8 cellular contexts compared by ENCODE assay signal in genomic region chr16:58020628-58021521, GRCh38. TPM values are rescaled to one million over a fixed set of nuclear protein-coding genes. Genes with fewer than 3 reads are reported as not detected.
DNase-seq lines count a peak whose midpoint lies in the region; ATAC-seq and TF ChIP-seq lines count a peak whose summit lies in the region.

No MANE protein-coding gene starts in this region.

- ATAC-seq in HG03108 (IDR thresholded peaks at IDR 0.05; ENCODE audit: unreplicated experiment) (no peak), GM18907 (IDR thresholded peaks at IDR 0.05; ENCODE audit: unreplicated experiment) (no peak)

- CTCF ChIA-PET in Caco-2 (lab: Charles Lee): interaction anchor here (1.4 kb wide), 1 partner anchor 101 kb away, joined by 4 read pairs; no protein-coding TSS in a partner anchor

- no peaks in the 10 kb centered on the region for H3K9me3 ChIP-seq in Caco-2

- peak; percentile 90 to 97 for TF ChIP-seq CTCF in Caco-2 (IDR thresholded peaks at IDR 0.05; ENCODE audit: insufficient read depth in 1 of 2, low read depth in 1 of 2, low read length in 1 of 2, severe bottlenecking in 1 of 2, unreplicated experiment in 1 of 2)
- TF ChIP-seq CTCF in HFFc6 (IDR thresholded peaks at IDR 0.05): peak; percentile 85
- peak; percentile 87 for TF ChIP-seq CTCF in astrocyte of the spinal cord (IDR thresholded peaks at IDR 0.05; ENCODE audit: low read depth, low read length)

- no peaks in the 10 kb centered on the region for H3K36me3 ChIP-seq in Caco-2 (ENCODE audit: control insufficient read depth, insufficient read depth, low read length)

- peaks cover 21% of the 10 kb centered on the region for H3K4me1 ChIP-seq in Caco-2

- no peak overlapping the region for H3K4me3 Mint-ChIP-seq in Caco-2 (ENCODE audit: unreplicated experiment)
- H3K4me3 Mint-ChIP-seq in HFFc6: no peak overlapping the region

- H3K27ac Mint-ChIP-seq in Caco-2 (ENCODE audit: unreplicated experiment) (no peak overlapping the region), HFFc6 (no peak overlapping the region)

- peaks cover 7% of the 10 kb centered on the region for H3K4me1 Mint-ChIP-seq in Caco-2 (ENCODE audit: low read depth, unreplicated experiment)
- H3K4me1 Mint-ChIP-seq in HFFc6 (ENCODE audit: low read depth): peaks cover 24% of the 10 kb centered on the region

- H3K36me3 Mint-ChIP-seq in Caco-2 (ENCODE audit: insufficient read depth, unreplicated experiment) (peaks cover 12% of the 10 kb centered on the region), HFFc6 (ENCODE audit: low read depth) (no peaks in the 10 kb centered on the region)

- in situ Hi-C loops in astrocyte of the spinal cord (cut with HindIII; ENCODE audit: low sequenced_read_pairs): no loop called here

- intact Hi-C loops in Caco-2 (cut with micrococcal nuclease; ENCODE audit: unreplicated experiment): loop anchor here (1.0 to 10.0 kb wide), 4 partner anchors 20 to 734 kb away; partner anchors contain the start of gene USB1

- H3K27me3 Mint-ChIP-seq in Caco-2 (ENCODE audit: insufficient read depth, unreplicated experiment) (no peaks in the 10 kb centered on the region), HFFc6 (ENCODE audit: insufficient read depth) (peaks cover 5% of the 10 kb centered on the region)

- DNase-seq in Caco-2 (peak; percentile 74 to 80), HFFc6 (peak; percentile 39), T-helper 1 cell (peak in 3 of 5 donors; percentile 37 to 58 (median 46)), astrocyte of the spinal cord (ENCODE audit: low read depth, low spot score) (peak; percentile 42), iPS-NIHi7 (ENCODE audit: extremely low spot score) (peak; percentile 59)
- DNase-seq in stimulated activated CD4-positive, alpha-beta T cell treated with anti-CD3 and anti-CD28 coated beads, Interleukin-1b, Interleukin-23, amount 100 ng/mL, for 48 hours: peak; percentile 41

- POLR2A ChIA-PET in Caco-2 (lab: Charles Lee): no interaction called here

- no peak overlapping the region for H3K4me3 ChIP-seq in Caco-2 (ENCODE audit: low read depth, low read length)
- H3K4me3 ChIP-seq in astrocyte of the spinal cord (ENCODE audit: low read depth, low read length): no peak overlapping the region

- H3K9me3 Mint-ChIP-seq in Caco-2 (ENCODE audit: unreplicated experiment) (no peaks in the 10 kb centered on the region), HFFc6 (no peaks in the 10 kb centered on the region)

- H3K27me3 ChIP-seq in Caco-2 (replicated peaks; ENCODE audit: control insufficient read depth, insufficient read depth, low read length): no peaks in the 10 kb centered on the region

- TSS peak; percentile 82 for BruUV-seq in Caco-2 (replicated peaks; lab: Mats Ljungman, UMichigan)

RNA-seq across cellular contexts. Expression of gene MMP15, which starts 4.7 kb away (rescaled TPM):
- total RNA-seq in Caco-2 (2022): 27.0 and 27.3 TPM in 2 replicates
- total RNA-seq in HFFc6 (2021; fragmentation: NEBNext Ultra II Directional; extraction: Animal tissue kit (Norgen Biotek cat#: 25700)): 1 to 10 TPM in 4 of 6 experiments, under 1 TPM in 2; 0.82 to 4.1 (median 1.1) TPM

RNA-seq across cellular contexts. Expression of gene USB1, which starts 19.7 kb away (rescaled TPM):
- total RNA-seq in Caco-2 (2022): 90.5 and 91.2 TPM in 2 replicates
- total RNA-seq in HFFc6 (2021; fragmentation: NEBNext Ultra II Directional; extraction: Animal tissue kit (Norgen Biotek cat#: 25700)): 10 to 100 TPM; 62.9 to 88.3 (median 76.3) TPM

RNA-seq across cellular contexts. Expression of gene ZNF319, which starts 20.4 kb away (rescaled TPM):
- total RNA-seq in Caco-2 (2022): 13.3 and 16.3 TPM in 2 replicates
- 10 to 100 TPM in 2 of 6 experiments, 1 to 10 TPM in 4; 8.3 to 12.0 (median 9.4) TPM for total RNA-seq in HFFc6 (2021; fragmentation: NEBNext Ultra II Directional; extraction: Animal tissue kit (Norgen Biotek cat#: 25700))

RNA-seq across cellular contexts. Expression of gene CNGB1, which starts 49.9 kb away (rescaled TPM):
- not detected in 2 replicates for total RNA-seq in Caco-2 (2022)
- total RNA-seq in HFFc6 (2021; fragmentation: NEBNext Ultra II Directional; extraction: Animal tissue kit (Norgen Biotek cat#: 25700)): under 1 TPM in 1 of 6 experiments, not detected in 5; 0.02 TPM
